In genomic region chr1:201870397-201870796, GRCh38 we compare ENCODE assay signal across 20 cellular contexts. TPM values are rescaled to one million over a fixed set of nuclear protein-coding genes. Genes with fewer than 3 reads are reported as not detected.
"Had no signal": no experiment of that assay in that cellular context is flagged by ENCODE, and none has a peak within 500 bp of the region (broad histone marks: within the 10 kb centered on the region; RNA-seq: fewer than 3 reads in every experiment).

No MANE protein-coding gene starts in this region.

- ATAC-seq: activated CD4-positive, CD25-positive, alpha-beta regulatory T cell treated with anti-CD3 and anti-CD28 coated beads, Interleukin-2, amount 50 U/mL, for 24 hours; gastroesophageal sphincter; heart left ventricle; left cardiac atrium; naive thymus-derived CD4-positive, alpha-beta T cell had no signal

- H3K4me1 Mint-ChIP-seq: activated naive CD4-positive, alpha-beta T cell treated with anti-CD3 and anti-CD28 coated beads, Interleukin-2, amount 50 U/mL, for 24 hours had no signal

- H2AFZ ChIP-seq: parathyroid adenoma had no signal

- H3K9ac ChIP-seq: parathyroid adenoma had no signal

- H3K4me3 ChIP-seq: cardiac muscle cell, gastroesophageal sphincter, heart left ventricle, sigmoid colon, tibial artery had no signal

- H3K9me3 Mint-ChIP-seq: activated naive CD4-positive, alpha-beta T cell treated with anti-CD3 and anti-CD28 coated beads, Interleukin-2, amount 50 U/mL, for 24 hours; naive thymus-derived CD4-positive, alpha-beta T cell had no signal

- DNase-seq: activated CD4-positive, alpha-beta T cell treated with anti-CD3 and anti-CD28 coated beads, Interleukin-2, amount 50 U/mL, for 1 hour; activated CD8-positive, alpha-beta memory T cell treated with anti-CD3 and anti-CD28 coated beads for 24 hours; activated CD8-positive, alpha-beta memory T cell treated with anti-CD3 and anti-CD28 coated beads, Interleukin-2, amount 50 U/mL, for 48 hours; activated effector memory CD4-positive, alpha-beta T cell treated with Interleukin-2 at 50 U/mL for 16 hours; activated T-cell treated with anti-CD3 and anti-CD28 coated beads, Interleukin-2, amount 50 U/mL, for 48 hours; dermis blood vessel endothelial cell; effector memory CD4-positive, alpha-beta T cell; heart left ventricle; left cardiac atrium; mesendoderm; naive thymus-derived CD4-positive, alpha-beta T cell; sigmoid colon; stimulated activated CD8-positive, alpha-beta memory T cell treated with anti-CD3 and anti-CD28 coated beads, Interleukin-4, amount 100 ng/mL, for 48 hours; stimulated activated naive CD4-positive, alpha-beta T cell; tibial artery had no signal

- H3K27ac ChIP-seq: cardiac muscle cell, gastroesophageal sphincter, heart left ventricle, parathyroid adenoma, sigmoid colon, tibial artery had no signal

- H3K27me3 Mint-ChIP-seq: activated naive CD4-positive, alpha-beta T cell treated with anti-CD3 and anti-CD28 coated beads, Interleukin-2, amount 50 U/mL, for 24 hours; naive thymus-derived CD4-positive, alpha-beta T cell had no signal

- H3K9me3 ChIP-seq: gastroesophageal sphincter, heart left ventricle, sigmoid colon, tibial artery had no signal

- H3K27ac Mint-ChIP-seq: activated naive CD4-positive, alpha-beta T cell treated with anti-CD3 and anti-CD28 coated beads, Interleukin-2, amount 50 U/mL, for 24 hours had no signal

- H3K4me3 Mint-ChIP-seq: activated naive CD4-positive, alpha-beta T cell treated with anti-CD3 and anti-CD28 coated beads, Interleukin-2, amount 50 U/mL, for 24 hours; naive thymus-derived CD4-positive, alpha-beta T cell had no signal

- H3K4me1 ChIP-seq: gastroesophageal sphincter, parathyroid adenoma, sigmoid colon, tibial artery had no signal

- H3K27me3 ChIP-seq: cardiac muscle cell, gastroesophageal sphincter, heart left ventricle, sigmoid colon, tibial artery had no signal

RNA-seq across cellular contexts. Expression of gene SHISA4, which starts 18.3 kb away (rescaled TPM):
- polyA plus RNA-seq: naive thymus-derived CD4-positive, alpha-beta T cell had no signal
